Comparison of ENCODE assay signal across 1 cellular context in genomic region chr11:2892215-2893020, GRCh38.
TF ChIP-seq lines count a peak whose summit lies in the region.

No MANE protein-coding gene starts in this region.

TF ChIP-seq in K562, 482 proteins besides CTCF, POLR2A, EP300 and RAD21 (continued from another document and continues in another):
- peak; percentile 93 for TF ChIP-seq ZBTB40 (IDR thresholded peaks at IDR 0.05)
- TF ChIP-seq ZBTB40 (CRISPR knock-in tag; IDR thresholded peaks at IDR 0.05) = no peak
- TF ChIP-seq TRIM24 (IDR thresholded peaks at IDR 0.05) = peak in 1 of 2 experiments; percentile 84; a peak in 2 of 4 replicates
- TF ChIP-seq ZZZ3 (IDR thresholded peaks at IDR 0.05) = no peak
- TF ChIP-seq SRF (CRISPR knock-in tag; IDR thresholded peaks at IDR 0.05) = no peak
- no peak for TF ChIP-seq SMAD3 (CRISPR knock-in tag; conservative IDR thresholded peaks at IDR 0.05)
- no peak for TF ChIP-seq ERF (CRISPR knock-in tag; IDR thresholded peaks at IDR 0.05)
- TF ChIP-seq USF1 (CRISPR knock-in tag; IDR thresholded peaks at IDR 0.05) = peak; percentile 68
- no peak for TF ChIP-seq TAF7 (tag; IDR thresholded peaks at IDR 0.05)
- 0 out of 2 replicates have a peak, but pooled peaks have one; percentile 5 for TF ChIP-seq ZKSCAN1 (IDR thresholded peaks at IDR 0.05; ENCODE audit: low read depth, low read length)
- TF ChIP-seq ZNF263 (CRISPR knock-in tag; IDR thresholded peaks at IDR 0.05; ENCODE audit: borderline replicate concordance) = peak; percentile 97
- TF ChIP-seq ZEB2 (IDR thresholded peaks at IDR 0.05) = peak; percentile 64; the same call in 1 of the 2 replicates
- TF ChIP-seq RB1 (IDR thresholded peaks at IDR 0.05; ENCODE audit: low read depth) = peak; percentile 71
- TF ChIP-seq MAZ (CRISPR knock-in tag; conservative IDR thresholded peaks at IDR 0.05 in 1 of 2, IDR thresholded peaks at IDR 0.05 in 1 of 2) = peak; percentile 57 to 73
- no peak for TF ChIP-seq ZNF699 (CRISPR knock-in tag; IDR thresholded peaks at IDR 0.05; ENCODE audit: insufficient replicate concordance)
- TF ChIP-seq ZNF740 (CRISPR knock-in tag; IDR thresholded peaks at IDR 0.05) = peak; percentile 86
- TF ChIP-seq ZNF740 (tag; IDR thresholded peaks at IDR 0.05) = no peak
- TF ChIP-seq, protein P1, sequence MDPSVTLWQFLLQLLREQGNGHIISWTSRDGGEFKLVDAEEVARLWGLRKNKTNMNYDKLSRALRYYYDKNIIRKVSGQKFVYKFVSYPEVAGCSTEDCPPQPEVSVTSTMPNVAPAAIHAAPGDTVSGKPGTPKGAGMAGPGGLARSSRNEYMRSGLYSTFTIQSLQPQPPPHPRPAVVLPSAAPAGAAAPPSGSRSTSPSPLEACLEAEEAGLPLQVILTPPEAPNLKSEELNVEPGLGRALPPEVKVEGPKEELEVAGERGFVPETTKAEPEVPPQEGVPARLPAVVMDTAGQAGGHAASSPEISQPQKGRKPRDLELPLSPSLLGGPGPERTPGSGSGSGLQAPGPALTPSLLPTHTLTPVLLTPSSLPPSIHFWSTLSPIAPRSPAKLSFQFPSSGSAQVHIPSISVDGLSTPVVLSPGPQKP (CRISPR knock-in tag; IDR thresholded peaks at IDR 0.05) = no peak
- peak; percentile 8 for TF ChIP-seq NEUROD1 (IDR thresholded peaks at IDR 0.05; ENCODE audit: borderline replicate concordance, low read depth, low read length, partially characterized antibody)
- peak; percentile 31 for TF ChIP-seq RBBP5 (IDR thresholded peaks at IDR 0.05; ENCODE audit: borderline replicate concordance, insufficient read depth, low read length, poor library complexity, severe bottlenecking)
- TF ChIP-seq, protein P2, sequence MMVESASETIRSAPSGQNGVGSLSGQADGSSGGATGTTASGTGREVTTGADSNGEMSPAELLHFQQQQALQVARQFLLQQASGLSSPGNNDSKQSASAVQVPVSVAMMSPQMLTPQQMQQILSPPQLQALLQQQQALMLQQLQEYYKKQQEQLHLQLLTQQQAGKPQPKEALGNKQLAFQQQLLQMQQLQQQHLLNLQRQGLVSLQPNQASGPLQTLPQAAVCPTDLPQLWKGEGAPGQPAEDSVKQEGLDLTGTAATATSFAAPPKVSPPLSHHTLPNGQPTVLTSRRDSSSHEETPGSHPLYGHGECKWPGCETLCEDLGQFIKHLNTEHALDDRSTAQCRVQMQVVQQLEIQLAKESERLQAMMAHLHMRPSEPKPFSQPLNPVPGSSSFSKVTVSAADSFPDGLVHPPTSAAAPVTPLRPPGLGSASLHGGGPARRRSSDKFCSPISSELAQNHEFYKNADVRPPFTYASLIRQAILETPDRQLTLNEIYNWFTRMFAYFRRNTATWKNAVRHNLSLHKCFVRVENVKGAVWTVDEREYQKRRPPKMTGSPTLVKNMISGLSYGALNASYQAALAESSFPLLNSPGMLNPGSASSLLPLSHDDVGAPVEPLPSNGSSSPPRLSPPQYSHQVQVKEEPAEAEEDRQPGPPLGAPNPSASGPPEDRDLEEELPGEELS (CRISPR knock-in tag; IDR thresholded peaks at IDR 0.05; ENCODE audit: borderline replicate concordance) = peak; percentile 8; the same call in 1 of the 2 replicates
- TF ChIP-seq VEZF1 (CRISPR knock-in tag; IDR thresholded peaks at IDR 0.05) = peak; percentile 85
- peak; percentile 51; the same call in 1 of the 2 replicates for TF ChIP-seq SPI1 (IDR thresholded peaks at IDR 0.05; ENCODE audit: borderline replicate concordance, low read depth, low read length)
- TF ChIP-seq, protein P3, sequence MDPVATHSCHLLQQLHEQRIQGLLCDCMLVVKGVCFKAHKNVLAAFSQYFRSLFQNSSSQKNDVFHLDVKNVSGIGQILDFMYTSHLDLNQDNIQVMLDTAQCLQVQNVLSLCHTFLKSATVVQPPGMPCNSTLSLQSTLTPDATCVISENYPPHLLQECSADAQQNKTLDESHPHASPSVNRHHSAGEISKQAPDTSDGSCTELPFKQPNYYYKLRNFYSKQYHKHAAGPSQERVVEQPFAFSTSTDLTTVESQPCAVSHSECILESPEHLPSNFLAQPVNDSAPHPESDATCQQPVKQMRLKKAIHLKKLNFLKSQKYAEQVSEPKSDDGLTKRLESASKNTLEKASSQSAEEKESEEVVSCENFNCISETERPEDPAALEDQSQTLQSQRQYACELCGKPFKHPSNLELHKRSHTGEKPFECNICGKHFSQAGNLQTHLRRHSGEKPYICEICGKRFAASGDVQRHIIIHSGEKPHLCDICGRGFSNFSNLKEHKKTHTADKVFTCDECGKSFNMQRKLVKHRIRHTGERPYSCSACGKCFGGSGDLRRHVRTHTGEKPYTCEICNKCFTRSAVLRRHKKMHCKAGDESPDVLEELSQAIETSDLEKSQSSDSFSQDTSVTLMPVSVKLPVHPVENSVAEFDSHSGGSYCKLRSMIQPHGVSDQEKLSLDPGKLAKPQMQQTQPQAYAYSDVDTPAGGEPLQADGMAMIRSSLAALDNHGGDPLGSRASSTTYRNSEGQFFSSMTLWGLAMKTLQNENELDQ (CRISPR knock-in tag; IDR thresholded peaks at IDR 0.05; ENCODE audit: borderline replicate concordance) = 0 out of 2 replicates have a peak, but pooled peaks have one; percentile 40
- TF ChIP-seq LCOR (CRISPR knock-in tag; IDR thresholded peaks at IDR 0.05) = peak; percentile 57; the same call in 1 of the 2 replicates
- no peak for TF ChIP-seq PML (IDR thresholded peaks at IDR 0.05; ENCODE audit: low read length)
- TF ChIP-seq SMARCA4 (IDR thresholded peaks at IDR 0.05) = peak; percentile 19; the same call in 1 of the 2 replicates
- 0 out of 2 replicates have a peak, but pooled peaks have one; percentile 65 for TF ChIP-seq ZNF224 (CRISPR knock-in tag; IDR thresholded peaks at IDR 0.05)
- TF ChIP-seq DEAF1 (CRISPR knock-in tag; IDR thresholded peaks at IDR 0.05) = peak; percentile 77; the same call in 1 of the 2 replicates
- TF ChIP-seq STAG1 (CRISPR knock-in tag; IDR thresholded peaks at IDR 0.05; ENCODE audit: borderline replicate concordance) = peak; percentile 100
- TF ChIP-seq E2F8 (IDR thresholded peaks at IDR 0.05; ENCODE audit: low read depth, partially characterized antibody) = peak; percentile 76
- 0 out of 2 replicates have a peak, but pooled peaks have one; percentile 6 for TF ChIP-seq CXXC5 (CRISPR knock-in tag; IDR thresholded peaks at IDR 0.05)
